17 cellular contexts compared by ENCODE assay signal in the genomic region with DNA sequence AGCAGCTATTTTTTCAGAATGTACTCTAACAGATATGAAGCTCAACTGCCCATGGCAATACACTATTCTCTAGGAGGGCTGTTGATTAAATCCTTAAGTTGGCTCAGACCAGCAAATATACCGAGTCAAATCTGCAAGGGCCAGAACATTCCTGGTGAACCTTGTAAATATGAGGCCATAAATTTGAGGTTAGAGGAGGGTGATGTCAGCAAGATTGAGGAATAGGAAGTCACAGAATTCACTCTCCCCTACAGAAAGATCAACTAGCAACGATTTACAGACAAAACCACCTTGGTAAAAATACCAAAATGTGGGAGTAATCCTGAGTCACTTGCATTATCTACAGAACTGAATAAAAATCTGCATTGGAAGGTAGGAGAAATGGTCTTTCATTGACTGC.
DNase-seq lines count a peak whose midpoint lies in the region; ATAC-seq and TF ChIP-seq lines count a peak whose summit lies in the region.
"Had no signal": no experiment of that assay in that cellular context is flagged by ENCODE, and none has a peak within 500 bp of the region (broad histone marks: within the 10 kb centered on the region; RNA-seq: fewer than 3 reads in every experiment).

No MANE protein-coding gene starts in this region.

- in situ Hi-C loops in HAP-1 (cut with MboI; ENCODE audit: low sequenced_read_pairs): no loop called here

- TF ChIP-seq CTCF in epithelial cell of esophagus (IDR thresholded peaks at IDR 0.05; ENCODE audit: insufficient read depth, low read depth, low read length, missing control alignments): no peak

- no peaks in the 10 kb centered on the region for H3K9me3 ChIP-seq in HAP-1
- H3K9me3 ChIP-seq: pancreas had no signal

- H3K4me3 ChIP-seq in epithelial cell of esophagus (ENCODE audit: low read length) (no peak overlapping the region), skeletal muscle cell (ENCODE audit: low read depth, low read length) (no peak overlapping the region), HAP-1 (no peak overlapping the region)
- H3K4me3 ChIP-seq: hepatocyte, pancreas had no signal

- ATAC-seq in HG02763 (IDR thresholded peaks at IDR 0.05; ENCODE audit: unreplicated experiment): no peak
- no peak for ATAC-seq in HG03565 (IDR thresholded peaks at IDR 0.05; ENCODE audit: unreplicated experiment)
- ATAC-seq: pancreas, T-helper 17 cell had no signal

- no peaks in the 10 kb centered on the region for H3K36me3 ChIP-seq in HAP-1 (replicated peaks)
- H3K36me3 ChIP-seq: pancreas had no signal

- DNase-seq in ELR (ENCODE audit: low read depth) (peak; percentile 72), OCI-M1 (lab: John Stamatoyannopoulos, UW) (peak; percentile 27), epithelial cell of esophagus (ENCODE audit: low read depth) (peak; percentile 1), skeletal muscle cell (ENCODE audit: low read depth) (peak; percentile 93), OCI-M2 (lab: John Stamatoyannopoulos, UW; ENCODE audit: unreplicated experiment) (no peak), HAP-1 (ENCODE audit: low spot score in 2 of 2) (no peak)
- DNase-seq: activated CD4-positive, alpha-beta T cell treated with anti-CD3 and anti-CD28 coated beads for 4 hours; activated naive CD4-positive, alpha-beta T cell treated with anti-CD3 and anti-CD28 coated beads, Interleukin-2, amount 50 U/mL, for 16 hours; CD4-positive, alpha-beta memory T cell; MM.1S; NCI-H187 treated with DMSO at 0.1 percent for 48 hours; NCI-H526; pancreas; T-helper 17 cell had no signal

- H3K27me3 ChIP-seq in HAP-1 (ENCODE audit: low read depth): no peaks in the 10 kb centered on the region
- H3K27me3 ChIP-seq: hepatocyte, pancreas had no signal

- no peaks in the 10 kb centered on the region for H3K4me1 ChIP-seq in HAP-1
- H3K4me1 ChIP-seq: pancreas had no signal

Comparison
In these comparisons a context has a peak if more than half of its experiments do, and no peak if none do; other contexts are left out.
1. DNase-seq: peak in ELR (single experiment), OCI-M1 (single experiment), epithelial cell of esophagus (single experiment) and skeletal muscle cell (single experiment); none in OCI-M2 (single experiment) and HAP-1 (0 of 2).